In the genomic region with DNA sequence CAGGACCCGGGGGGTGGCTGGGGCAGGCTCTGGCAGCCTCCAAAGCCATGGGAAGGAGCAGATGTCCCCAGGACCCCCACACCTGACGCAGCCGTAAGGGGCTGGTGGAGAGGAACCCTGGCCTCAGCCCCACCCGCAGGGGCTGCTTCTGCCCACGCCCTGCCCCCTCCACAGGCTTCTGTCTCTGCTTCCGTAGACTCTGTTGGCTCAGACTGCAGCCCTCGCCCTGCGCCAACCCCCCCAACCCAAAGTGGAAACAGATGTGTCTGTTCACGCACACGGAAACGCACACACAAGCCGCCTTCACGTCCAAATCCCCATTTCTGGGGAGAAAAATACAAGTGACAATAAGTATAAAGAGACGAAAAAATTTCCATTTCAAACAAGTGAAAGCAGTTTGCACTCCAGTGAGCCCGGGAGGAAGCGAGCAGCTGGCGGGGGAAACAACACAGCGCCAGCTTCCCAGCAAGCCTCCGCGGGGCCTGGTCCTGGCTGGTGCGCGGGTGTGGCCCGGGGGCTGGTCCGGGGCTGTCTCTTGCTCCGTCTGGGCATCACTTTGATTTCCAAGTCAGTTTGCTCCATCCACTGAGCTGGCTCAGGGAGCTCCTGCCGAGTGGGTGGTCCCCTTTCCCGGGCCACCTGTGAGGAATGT, we compare ENCODE assay signal across 9 cellular contexts. TPM values are rescaled to one million over a fixed set of nuclear protein-coding genes. Genes with fewer than 3 reads are reported as not detected.
A peak's percentile ranks its signal among the peaks of the same experiment; 100 is the strongest.
DNase-seq lines count a peak whose midpoint lies in the region; ATAC-seq, FAIRE-seq and TF ChIP-seq lines count a peak whose summit lies in the region.
"Had no signal": no experiment of that assay in that cellular context is flagged by ENCODE, and none has a peak within 500 bp of the region (broad histone marks: within the 10 kb centered on the region; RNA-seq: fewer than 3 reads in every experiment).

No MANE protein-coding gene starts in this region.

- H3K18ac ChIP-seq in IMR-90 (ENCODE audit: low read depth, low read length), result no peak overlapping the region

- no peaks in the 10 kb centered on the region for H3K4me1 Mint-ChIP-seq in astrocyte (ENCODE audit: low read depth, unreplicated experiment)
- H3K4me1 Mint-ChIP-seq in nephron progenitor cell, result peaks cover 62% of the 10 kb centered on the region

- H3K4me2 ChIP-seq in IMR-90 (ENCODE audit: low read depth, low read length), result peak overlapping the region; percentile 14; the same call in 1 of the 2 replicates
- peak overlapping the region; percentile 53 for H3K4me2 ChIP-seq in astrocyte (ENCODE audit: low read length)

- H3K56ac ChIP-seq in IMR-90 (ENCODE audit: extremely low read depth, insufficient read depth, low read length), result no peak overlapping the region

- H3K27me3 ChIP-seq in IMR-90 (ENCODE audit: control insufficient read depth, insufficient read depth, low read length) (peaks cover 47% of the 10 kb centered on the region), astrocyte (ENCODE audit: insufficient read depth, low read length) (peaks cover 18% of the 10 kb centered on the region)

- no peak overlapping the region; the same call in 1 of the 2 replicates for H4K5ac ChIP-seq in IMR-90 (ENCODE audit: low read depth, low read length)

- WGBS in IMR-90 (ENCODE audit: extremely low coverage in 2 of 2, insufficient read length in 1 of 2), 2 experiments, result 64% methylated on average over 6 of the region's 27 CpGs; no CpG with 5 or more reads in 1 of the 2 experiments

- FAIRE-seq in astrocyte (lab: Jason Lieb, UNC) (no peak), kidney (lab: Jason Lieb, UNC) (no peak)

- H3K9me3 ChIP-seq in IMR-90 (ENCODE audit: control insufficient read depth, insufficient read depth, low read length) (no peaks in the 10 kb centered on the region; the same call in 1 of the 2 replicates), astrocyte (ENCODE audit: insufficient read depth, low read depth, low read length) (no peaks in the 10 kb centered on the region), kidney (ENCODE audit: control insufficient read depth in 1 of 2, low read length in 2 of 2) (no peaks in the 10 kb centered on the region)

- H4K20me1 ChIP-seq in IMR-90 (ENCODE audit: insufficient read depth, low read length) (no peaks in the 10 kb centered on the region), astrocyte (ENCODE audit: insufficient read depth, low read length) (no peaks in the 10 kb centered on the region)

- TF ChIP-seq RAD21 in IMR-90 (IDR thresholded peaks at IDR 0.05; ENCODE audit: low read length), result no peak

- H4K8ac ChIP-seq in IMR-90 (ENCODE audit: low read depth in 2 of 2, low read length in 2 of 2), result peak overlapping the region; percentile 25 to 41; a peak in 1 of 4 replicates

- H3K79me2 ChIP-seq in astrocyte (ENCODE audit: insufficient read depth, low read length), result no peaks in the 10 kb centered on the region

- dilution Hi-C loops in IMR-90 (cut with HindIII; ENCODE audit: low sequenced_read_pairs, unreplicated experiment), result no loop called here

- no peak overlapping the region for H2BK20ac ChIP-seq in IMR-90 (ENCODE audit: low read depth, low read length)

- no TSS peak for BruUV-seq in IMR-90 (replicated peaks; lab: Mats Ljungman, UMichigan)

- no peaks in the 10 kb centered on the region for H3K9me1 ChIP-seq in IMR-90 (ENCODE audit: insufficient read depth, low read length)

- H3K27me3 Mint-ChIP-seq in astrocyte (ENCODE audit: low read depth, unreplicated experiment), result peaks cover 34% of the 10 kb centered on the region
- H3K27me3 Mint-ChIP-seq in nephron progenitor cell (ENCODE audit: low read depth, poor library complexity), result peaks cover 20% of the 10 kb centered on the region

- POLR2A ChIA-PET in IMR-90 (lab: Charles Lee; ENCODE audit: unreplicated experiment), result no interaction called here

- no peaks in the 10 kb centered on the region for H3K79me1 ChIP-seq in IMR-90 (ENCODE audit: low read depth in 1 of 2, low read length in 2 of 2)

- H2BK15ac ChIP-seq in IMR-90 (ENCODE audit: low read depth, low read length), result no peak overlapping the region

- in situ Hi-C loops in IMR-90 (cut with MboI; ENCODE audit: low sequenced_read_pairs), result no loop called here

- H3K27ac ChIP-seq in IMR-90 (ENCODE audit: insufficient read depth, low read length) (no peak overlapping the region), astrocyte (ENCODE audit: low read depth, low read length) (no peak overlapping the region), kidney (ENCODE audit: low read depth in 2 of 2, low read length in 2 of 2) (no peak overlapping the region)

- H3K4ac ChIP-seq in IMR-90 (ENCODE audit: low read depth, low read length), result no peak overlapping the region; the same call in 1 of the 2 replicates

- no peaks in the 10 kb centered on the region for H3K36me3 ChIP-seq in IMR-90 (ENCODE audit: control insufficient read depth, insufficient read depth, low read length)
- H3K36me3 ChIP-seq in astrocyte (ENCODE audit: insufficient read depth, low read length), result no peaks in the 10 kb centered on the region
- no peaks in the 10 kb centered on the region for H3K36me3 ChIP-seq in kidney (ENCODE audit: control insufficient read depth in 1 of 2, insufficient read depth in 2 of 2, low read length in 2 of 2)

- H3K4me1 ChIP-seq in IMR-90 (ENCODE audit: control insufficient read depth, insufficient read depth, low read length) (peaks cover 5% of the 10 kb centered on the region; the same call in 1 of the 2 replicates), astrocyte (ENCODE audit: insufficient read depth, low read length) (peaks cover 6% of the 10 kb centered on the region), kidney (ENCODE audit: control insufficient read depth in 1 of 2, insufficient read depth in 1 of 2, low read depth in 1 of 2, low read length in 2 of 2) (no peaks in the 10 kb centered on the region)

- H3K36me3 Mint-ChIP-seq in astrocyte (ENCODE audit: low read depth, unreplicated experiment) (no peaks in the 10 kb centered on the region), nephron progenitor cell (ENCODE audit: low read depth) (no peaks in the 10 kb centered on the region)

- no peak overlapping the region for H2BK5ac ChIP-seq in IMR-90 (ENCODE audit: low read depth, low read length, poor library complexity, severe bottlenecking)

- H3K9ac ChIP-seq in IMR-90 (ENCODE audit: low read depth, low read length) (no peak overlapping the region), astrocyte (ENCODE audit: low read length) (no peak overlapping the region), kidney (ENCODE audit: low read length in 2 of 2) (no peak overlapping the region)

- H3K4me3 ChIP-seq in IMR-90 (ENCODE audit: insufficient read depth, low read depth, low read length) (no peak overlapping the region), astrocyte (ENCODE audit: insufficient read depth, low read depth, low read length) (no peak overlapping the region), kidney (ENCODE audit: low read length in 2 of 2) (no peak overlapping the region)

- H3K9me3 Mint-ChIP-seq in astrocyte (ENCODE audit: unreplicated experiment) (peaks cover 3% of the 10 kb centered on the region), nephron progenitor cell (no peaks in the 10 kb centered on the region)

- no peak for TF ChIP-seq CTCF in IMR-90 (conservative IDR thresholded peaks at IDR 0.05; ENCODE audit: low read depth, low read length)
- no peak for TF ChIP-seq CTCF in astrocyte (IDR thresholded peaks at IDR 0.05; ENCODE audit: insufficient read depth, low read depth, low read length)
- TF ChIP-seq CTCF in kidney (IDR thresholded peaks at IDR 0.05; ENCODE audit: borderline replicate concordance, extremely low read depth, insufficient read depth), result no peak
- TF ChIP-seq CTCF in nephron progenitor cell (IDR thresholded peaks at IDR 0.05), result no peak

- intact Hi-C loops in IMR-90 (cut with micrococcal nuclease) (no loop called here), kidney (cut with DNase I) (no loop called here)

- H3K4me3 Mint-ChIP-seq in astrocyte (ENCODE audit: unreplicated experiment), result no peak overlapping the region
- no peak overlapping the region for H3K4me3 Mint-ChIP-seq in nephron progenitor cell

- ATAC-seq in IMR-90 (ENCODE audit: low read depth), result peak; percentile 64
- ATAC-seq: HCT116 had no signal

- TF ChIP-seq POLR2A in IMR-90 (IDR thresholded peaks at IDR 0.05; ENCODE audit: low read depth, low read length), result no peak

- no peak overlapping the region for H3K23ac ChIP-seq in IMR-90 (ENCODE audit: low read depth, low read length)

- H2AK9ac ChIP-seq in IMR-90 (replicated peaks; ENCODE audit: low read depth, low read length, poor library complexity), result no peak overlapping the region

- CTCF ChIA-PET in IMR-90 (lab: Yijun Ruan, JAX), result no interaction called here

- H4K91ac ChIP-seq in IMR-90 (ENCODE audit: insufficient read depth, low read depth, low read length), result no peak overlapping the region

- H2AFZ ChIP-seq in IMR-90 (replicated peaks; ENCODE audit: low read length, poor library complexity) (peak overlapping the region; percentile 13), astrocyte (ENCODE audit: low read depth, low read length) (peak overlapping the region; percentile 66)

- DNase-seq in IMR-90, result no peak
- no peak for DNase-seq in astrocyte (ENCODE audit: low read depth)
- DNase-seq in kidney, result peak; percentile 72
- peak; percentile 40 for DNase-seq in superior temporal gyrus (ENCODE audit: extremely low spot score)
- no peak for DNase-seq in kidney glomerular epithelial cell (lab: John Stamatoyannopoulos, UW)
- no peak for DNase-seq in activated naive CD4-positive, alpha-beta T cell treated with anti-CD3 and anti-CD28 coated beads, Interleukin-2, amount 50 U/mL, for 16 hours
- no peak for DNase-seq in nephron progenitor cell
- DNase-seq: erythroblast had no signal

- no peak overlapping the region for H3K14ac ChIP-seq in IMR-90 (replicated peaks; ENCODE audit: low read depth, low read length)

- H3K27ac Mint-ChIP-seq in astrocyte (ENCODE audit: unreplicated experiment), result no peak overlapping the region
- no peak overlapping the region for H3K27ac Mint-ChIP-seq in nephron progenitor cell

- H2BK120ac ChIP-seq in IMR-90 (ENCODE audit: low read depth, low read length), result no peak overlapping the region

- no peak overlapping the region for H2AK5ac ChIP-seq in IMR-90 (ENCODE audit: low read depth, low read length)

TF ChIP-seq in IMR-90, 13 proteins besides CTCF, POLR2A, EP300 and RAD21 (continues in another document):
- TF ChIP-seq CEBPB (IDR thresholded peaks at IDR 0.05; ENCODE audit: low read depth, low read length), result no peak
- no peak for TF ChIP-seq BHLHE40 (IDR thresholded peaks at IDR 0.05; ENCODE audit: low read depth, low read length)
- no peak for TF ChIP-seq FOS (IDR thresholded peaks at IDR 0.05; ENCODE audit: low read depth, low read length)
- TF ChIP-seq RFX5 (IDR thresholded peaks at IDR 0.05; ENCODE audit: low read depth, low read length), result no peak

RNA-seq across cellular contexts. Expression of a gene that starts 32.6 kb away (rescaled TPM):
- total RNA-seq in IMR-90 (2012; rRNA removed), result 7.5 and 8.1 TPM in 2 replicates
- polyA plus RNA-seq in IMR-90 (2012; rRNA removed), result 17.9 and 19.0 TPM in 2 replicates
- 7.8 and 17.6 TPM in 2 replicates for polyA plus RNA-seq in IMR-90 (2012; cell fraction: cytosol; rRNA removed)
- polyA plus RNA-seq in IMR-90 (2012; cell fraction: nucleus; rRNA removed; ENCODE audit: low replicate concordance), result 11.2 and 21.7 TPM in 2 replicates
- total RNA-seq in astrocyte, result 33.4 and 33.7 TPM in 2 replicates
- 49.5 TPM for total RNA-seq in kidney
- polyA plus RNA-seq in kidney (ENCODE audit: insufficient read depth, low read depth, low replicate concordance), result 24.0 TPM

Comparison
In these comparisons a context has a peak if more than half of its experiments do, and no peak if none do; other contexts are left out.
1. DNase-seq: peak in kidney (single experiment) and superior temporal gyrus (single experiment); none in IMR-90 (single experiment), astrocyte (single experiment), kidney glomerular epithelial cell (single experiment), activated naive CD4-positive, alpha-beta T cell treated with anti-CD3 and anti-CD28 coated beads, Interleukin-2, amount 50 U/mL, for 16 hours (single experiment) and nephron progenitor cell (single experiment).